17 cellular contexts compared by ENCODE assay signal in the genomic region with DNA sequence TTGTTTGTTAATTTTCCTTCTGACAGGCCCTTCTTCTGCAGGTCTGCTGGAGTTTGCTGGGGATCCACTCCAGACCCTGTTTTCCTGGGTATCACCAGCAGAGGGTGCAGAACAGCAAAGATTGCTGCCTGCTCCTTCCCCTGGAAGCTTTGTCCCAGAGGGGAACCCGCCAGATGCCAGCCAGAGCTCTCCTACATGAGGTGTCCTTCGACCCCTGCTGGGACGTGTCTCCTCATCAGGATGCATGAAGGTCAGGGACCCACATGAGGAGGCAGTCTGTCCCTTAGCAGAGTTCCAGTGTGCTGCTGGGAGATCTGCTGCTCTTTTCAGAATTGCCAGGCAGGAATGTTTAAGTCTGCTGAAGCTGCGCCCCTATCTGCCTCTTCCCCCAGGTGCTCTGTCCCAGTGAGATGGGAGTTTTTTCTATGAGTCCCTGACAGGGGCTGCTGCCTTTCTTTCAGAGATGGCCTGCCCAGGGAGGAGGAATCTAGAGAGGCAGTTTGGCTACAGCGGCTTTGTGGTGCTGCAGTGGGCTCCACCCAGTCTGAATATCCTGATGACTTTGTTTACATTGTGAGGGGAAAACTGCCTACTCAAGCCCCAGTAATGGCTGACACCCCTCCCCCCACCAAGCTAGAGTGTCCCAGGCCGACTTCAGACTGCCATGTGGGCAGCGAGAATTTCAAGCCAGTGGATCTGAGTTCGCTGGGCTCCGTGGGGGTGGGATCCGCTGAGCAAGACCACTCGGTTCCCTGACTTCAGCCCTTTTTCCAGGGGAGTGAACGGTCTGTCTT.
DNase-seq lines count a peak whose midpoint lies in the region; ATAC-seq and TF ChIP-seq lines count a peak whose summit lies in the region.
"Had no signal": no experiment of that assay in that cellular context is flagged by ENCODE, and none has a peak within 500 bp of the region (broad histone marks: within the 10 kb centered on the region; RNA-seq: fewer than 3 reads in every experiment).

No MANE protein-coding gene starts in this region.

- H3K36me3 Mint-ChIP-seq in chondrocyte (ENCODE audit: low read depth): no peaks in the 10 kb centered on the region
- H3K36me3 Mint-ChIP-seq: CD4-positive, alpha-beta memory T cell had no signal

- H3K9me3 ChIP-seq in lower lobe of right lung (no peaks in the 10 kb centered on the region), colonic mucosa (no peaks in the 10 kb centered on the region), osteoblast (ENCODE audit: low read depth, low read length) (no peaks in the 10 kb centered on the region)
- H3K9me3 ChIP-seq: SJSA1 had no signal

- no peak overlapping the region for H3K27ac Mint-ChIP-seq in chondrocyte (ENCODE audit: unreplicated experiment)
- H3K27ac Mint-ChIP-seq: CD4-positive, alpha-beta memory T cell had no signal

- H3K4me3 ChIP-seq in lower lobe of right lung (no peak overlapping the region), colonic mucosa (no peak overlapping the region), osteoblast (ENCODE audit: insufficient read depth, low read length) (no peak overlapping the region)
- H3K4me3 ChIP-seq: PC-9, SJSA1 had no signal

- no peaks in the 10 kb centered on the region for H4K20me1 ChIP-seq in osteoblast (ENCODE audit: insufficient read depth, low read length)

- DNase-seq in NCI-H748 (lab: John Stamatoyannopoulos, UW; ENCODE audit: unreplicated experiment) (peak; percentile 7), NCI-H748 treated with DMSO at 0.1 percent for 48 hours (lab: John Stamatoyannopoulos, UW) (no peak), chondrocyte (ENCODE audit: low spot score) (peak; percentile 57), lower lobe of right lung (peak; percentile 31), SKM-1 treated with dmso at 0.1 percent for 144 hours (lab: John Stamatoyannopoulos, UW; ENCODE audit: unreplicated experiment) (no peak), GM10266 (ENCODE audit: extremely low spot score) (no peak), colonic mucosa (no peak), osteoblast (ENCODE audit: insufficient read length, low spot score, missing footprints) (no peak)
- DNase-seq: 8988T; CD4-positive, alpha-beta memory T cell; DMS79; NCI-H187 treated with DMSO at 0.1 percent for 48 hours; NCI-H446; NCI-H774; PC-9; SW 1271 had no signal

- H2AFZ ChIP-seq in osteoblast (ENCODE audit: low read length): no peak overlapping the region
- H2AFZ ChIP-seq: PC-9 had no signal

- H3K36me3 ChIP-seq in lower lobe of right lung (no peaks in the 10 kb centered on the region), colonic mucosa (no peaks in the 10 kb centered on the region), osteoblast (ENCODE audit: insufficient read depth, low read length) (no peaks in the 10 kb centered on the region)
- H3K36me3 ChIP-seq: SJSA1 had no signal

- H3K27ac ChIP-seq in lower lobe of right lung: no peak overlapping the region
- H3K27ac ChIP-seq in colonic mucosa: no peak overlapping the region
- H3K27ac ChIP-seq in osteoblast (ENCODE audit: low read depth, low read length): no peak overlapping the region
- H3K27ac ChIP-seq: PC-9, SJSA1 had no signal

- H3K27me3 ChIP-seq in lower lobe of right lung (ENCODE audit: low read depth): no peaks in the 10 kb centered on the region
- H3K27me3 ChIP-seq in colonic mucosa: no peaks in the 10 kb centered on the region
- H3K27me3 ChIP-seq in osteoblast (ENCODE audit: insufficient read depth, low read length): no peaks in the 10 kb centered on the region
- H3K27me3 ChIP-seq: SJSA1 had no signal

- H3K4me2 ChIP-seq in osteoblast (ENCODE audit: insufficient read depth, low read length): no peak overlapping the region
- H3K4me2 ChIP-seq: PC-9 had no signal

- no peaks in the 10 kb centered on the region for H3K27me3 Mint-ChIP-seq in chondrocyte (ENCODE audit: low read depth)
- H3K27me3 Mint-ChIP-seq: CD4-positive, alpha-beta memory T cell had no signal

- no peak for ATAC-seq in lower lobe of right lung

- no peaks in the 10 kb centered on the region for H3K4me1 Mint-ChIP-seq in chondrocyte (ENCODE audit: low read depth)
- H3K4me1 Mint-ChIP-seq: CD4-positive, alpha-beta memory T cell had no signal

- H3K79me2 ChIP-seq in osteoblast (ENCODE audit: insufficient read depth, low read length): no peaks in the 10 kb centered on the region

- no peak overlapping the region for H3K9ac ChIP-seq in colonic mucosa (ENCODE audit: low read depth in 2 of 2, low read length in 2 of 2)

- no peak for TF ChIP-seq CTCF in chondrocyte (IDR thresholded peaks at IDR 0.05)
- no peak for TF ChIP-seq CTCF in lower lobe of right lung (IDR thresholded peaks at IDR 0.05)
- TF ChIP-seq CTCF in GM10266 (IDR thresholded peaks at IDR 0.05; ENCODE audit: control insufficient read depth, insufficient read depth, low read depth, missing control alignments): no peak
- no peak for TF ChIP-seq CTCF in colonic mucosa (IDR thresholded peaks at IDR 0.05)
- TF ChIP-seq CTCF in osteoblast (IDR thresholded peaks at IDR 0.05; ENCODE audit: extremely low read depth, low read depth, low read length): no peak

- H3K4me1 ChIP-seq in lower lobe of right lung: no peaks in the 10 kb centered on the region
- H3K4me1 ChIP-seq in colonic mucosa: no peaks in the 10 kb centered on the region
- H3K4me1 ChIP-seq in osteoblast (ENCODE audit: insufficient read depth, low read length): no peaks in the 10 kb centered on the region
- H3K4me1 ChIP-seq: SJSA1 had no signal

- intact Hi-C loops in lower lobe of right lung (cut with DNase I) (no loop called here), colonic mucosa (cut with DNase I) (no loop called here)

- peaks cover 14% of the 10 kb centered on the region for H3K9me3 Mint-ChIP-seq in chondrocyte (ENCODE audit: low read depth)

- H3K4me3 Mint-ChIP-seq in chondrocyte (ENCODE audit: unreplicated experiment): no peak overlapping the region
- H3K4me3 Mint-ChIP-seq: CD4-positive, alpha-beta memory T cell had no signal

Comparison
In these comparisons a context has a peak if more than half of its experiments do, and no peak if none do; other contexts are left out.
1. DNase-seq: peak in NCI-H748 (single experiment), chondrocyte (single experiment) and lower lobe of right lung (single experiment); none in NCI-H748 treated with DMSO at 0.1 percent for 48 hours (single experiment), SKM-1 treated with dmso at 0.1 percent for 144 hours (single experiment), GM10266 (single experiment), colonic mucosa (single experiment) and osteoblast (single experiment).